In the genomic region with DNA sequence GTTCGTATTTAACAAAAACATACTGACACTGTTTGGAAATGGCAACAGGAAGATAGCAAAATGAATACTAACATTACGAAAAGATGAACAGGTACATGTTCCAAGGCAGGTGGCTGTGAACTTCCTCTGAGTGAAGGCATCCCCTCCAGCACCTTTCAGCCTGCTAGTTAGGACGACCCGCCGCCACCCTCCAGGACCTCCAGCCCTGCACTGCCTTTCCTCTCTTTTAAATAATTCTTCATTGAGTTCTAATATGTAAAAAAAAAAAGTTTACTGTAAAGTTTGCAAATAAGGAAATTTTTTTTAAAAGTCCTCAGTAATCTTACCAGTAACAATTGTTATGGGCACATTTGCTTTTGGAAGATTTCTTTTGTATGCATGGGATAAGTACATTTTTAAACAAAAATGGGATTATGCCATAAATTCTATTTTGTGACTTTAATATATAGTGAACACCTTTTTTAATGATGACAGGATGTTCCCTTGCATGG, we compare ENCODE assay signal across 8 cellular contexts. TPM values are rescaled to one million over a fixed set of nuclear protein-coding genes. Genes with fewer than 3 reads are reported as not detected.
A peak's percentile ranks its signal among the peaks of the same experiment; 100 is the strongest.
DNase-seq lines count a peak whose midpoint lies in the region; ATAC-seq and TF ChIP-seq lines count a peak whose summit lies in the region.

No MANE protein-coding gene starts in this region.

- peaks cover 18% of the 10 kb centered on the region for H3K79me1 ChIP-seq in mesendoderm (ENCODE audit: low read length)

- H2BK5ac ChIP-seq in mesendoderm (ENCODE audit: low read length): no peak overlapping the region

- no peak overlapping the region for H2BK15ac ChIP-seq in mesendoderm (replicated peaks; ENCODE audit: low read depth)

- no peaks in the 10 kb centered on the region for H3K27me3 ChIP-seq in right atrium auricular region
- H3K27me3 ChIP-seq in mesendoderm (ENCODE audit: insufficient read depth, low read length, poor library complexity): no peaks in the 10 kb centered on the region

- no CpG with 5 or more reads among the region's 5 CpGs for WGBS in mesendoderm (ENCODE audit: extremely low coverage, insufficient coverage, low lambda C conversion rate)

- H3K4me3 Mint-ChIP-seq in stimulated activated naive B cell treated with anti-CD40 and anti-IgM and Interleukin-4, amounts not matched to agents 10 μg/mL and 1 μg/mL and 100 μg/mL, for 72 hours: peak overlapping the region; percentile 94 to 96

- ATAC-seq in stimulated activated naive B cell treated with anti-CD40 and anti-IgM and Interleukin-4, amounts not matched to agents 10 μg/mL and 1 μg/mL and 100 μg/mL, for 72 hours (replicated peaks): no peak
- ATAC-seq in GM21423 (IDR thresholded peaks at IDR 0.05; ENCODE audit: unreplicated experiment) (no peak), HG03432 (IDR thresholded peaks at IDR 0.05; ENCODE audit: unreplicated experiment) (no peak), GM21528 (IDR thresholded peaks at IDR 0.05; ENCODE audit: low FRiP score, unreplicated experiment) (no peak)

- no peak overlapping the region for H3K18ac ChIP-seq in mesendoderm (ENCODE audit: low read length)

- H3K9me3 ChIP-seq in right atrium auricular region: no peaks in the 10 kb centered on the region

- peaks cover 0 to 66% of the 10 kb centered on the region in 2 donors for H3K4me1 ChIP-seq in right atrium auricular region
- peaks cover 25% of the 10 kb centered on the region for H3K4me1 ChIP-seq in mesendoderm (ENCODE audit: control insufficient read depth, low read depth, low read length)

- H3K79me2 ChIP-seq in mesendoderm (ENCODE audit: control insufficient read depth, insufficient read depth, low read length): peaks cover 41% of the 10 kb centered on the region

- peaks cover 52 to 67% of the 10 kb centered on the region in 2 donors for H3K36me3 Mint-ChIP-seq in stimulated activated naive B cell treated with anti-CD40 and anti-IgM and Interleukin-4, amounts not matched to agents 10 μg/mL and 1 μg/mL and 100 μg/mL, for 72 hours

- H2AK5ac ChIP-seq in mesendoderm (ENCODE audit: low read length): no peak overlapping the region

- H3K9me3 Mint-ChIP-seq in stimulated activated naive B cell treated with anti-CD40 and anti-IgM and Interleukin-4, amounts not matched to agents 10 μg/mL and 1 μg/mL and 100 μg/mL, for 72 hours: no peaks in the 10 kb centered on the region

- H3K27me3 Mint-ChIP-seq in stimulated activated naive B cell treated with anti-CD40 and anti-IgM and Interleukin-4, amounts not matched to agents 10 μg/mL and 1 μg/mL and 100 μg/mL, for 72 hours: peaks cover 0 to 9% of the 10 kb centered on the region in 2 donors

- H3K23ac ChIP-seq in mesendoderm (ENCODE audit: low read length): no peak overlapping the region

- no peak overlapping the region for H3K4me2 ChIP-seq in mesendoderm (ENCODE audit: low read length)

- no peak overlapping the region for H4K8ac ChIP-seq in mesendoderm (ENCODE audit: low read depth, low read length)

- H2BK120ac ChIP-seq in mesendoderm (ENCODE audit: low read depth, low read length): no peak overlapping the region

- no peak overlapping the region for H3K9ac ChIP-seq in mesendoderm (ENCODE audit: low read length)

- H3K56ac ChIP-seq in mesendoderm (ENCODE audit: low read length): no peak overlapping the region

- H3K27ac ChIP-seq in right atrium auricular region (peak overlapping the region; percentile 99), mesendoderm (ENCODE audit: low read depth, low read length) (no peak overlapping the region)

- H3K36me3 ChIP-seq in right atrium auricular region: peaks cover 78% of the 10 kb centered on the region
- H3K36me3 ChIP-seq in mesendoderm (ENCODE audit: control insufficient read depth, insufficient read depth, low read length): no peaks in the 10 kb centered on the region

- no peak for DNase-seq in HFF-Myc (ENCODE audit: extremely low read depth, low read depth)
- peak; percentile 61 for DNase-seq in activated CD8-positive, alpha-beta memory T cell treated with anti-CD3 and anti-CD28 coated beads, Interleukin-2, amount 50 U/mL, for 48 hours
- peak; percentile 58 for DNase-seq in right atrium auricular region (ENCODE audit: low spot score)
- no peak for DNase-seq in stimulated activated naive B cell treated with anti-CD40 and anti-IgM and Interleukin-4, amounts not matched to agents 10 μg/mL and 1 μg/mL and 100 μg/mL, for 72 hours
- DNase-seq in mesendoderm: no peak

- no peak overlapping the region for H4K5ac ChIP-seq in mesendoderm (ENCODE audit: low read length)

- H3K4me3 ChIP-seq in HFF-Myc (replicated peaks; ENCODE audit: low read depth, low read length) (peak overlapping the region; percentile 74), right atrium auricular region (peak overlapping the region; percentile 79 to 95), mesendoderm (ENCODE audit: low read length) (no peak overlapping the region)

- no peak overlapping the region for H3K4ac ChIP-seq in mesendoderm (ENCODE audit: low read depth, low read length)

- peak overlapping the region; percentile 100 for H3K27ac Mint-ChIP-seq in stimulated activated naive B cell treated with anti-CD40 and anti-IgM and Interleukin-4, amounts not matched to agents 10 μg/mL and 1 μg/mL and 100 μg/mL, for 72 hours

- TF ChIP-seq CTCF in HFF-Myc (IDR thresholded peaks at IDR 0.05; ENCODE audit: low read depth, low read length, missing control alignments) (no peak), right atrium auricular region (IDR thresholded peaks at IDR 0.05) (no peak)

- peaks cover 70 to 90% of the 10 kb centered on the region in 2 donors for H3K4me1 Mint-ChIP-seq in stimulated activated naive B cell treated with anti-CD40 and anti-IgM and Interleukin-4, amounts not matched to agents 10 μg/mL and 1 μg/mL and 100 μg/mL, for 72 hours

RNA-seq across cellular contexts. Expression of gene NEAT1, which starts 6.0 kb away (rescaled TPM):
- 10 to 100 TPM; 43.7 to 52.5 TPM for total RNA-seq in right atrium auricular region
- 3.7 TPM for polyA plus RNA-seq in mesendoderm (2013, experiment 1 of 2)
- 4.5 TPM for polyA plus RNA-seq in mesendoderm (2013, experiment 2 of 2)

RNA-seq across cellular contexts. Expression of gene FRMD8, which starts 42.2 kb away (rescaled TPM):
- 10 to 100 TPM; 10.2 to 23.8 TPM for total RNA-seq in right atrium auricular region
- polyA plus RNA-seq in mesendoderm (2013, experiment 1 of 2): 10.9 TPM
- polyA plus RNA-seq in mesendoderm (2013, experiment 2 of 2): 10.4 TPM

RNA-seq across cellular contexts. Expression of gene SLC25A45, which starts 46.2 kb away (rescaled TPM):
- total RNA-seq in right atrium auricular region: 1 to 10 TPM; 2.6 to 3.3 TPM
- polyA plus RNA-seq in mesendoderm (2013, experiment 1 of 2): 0.95 TPM
- 0.76 TPM for polyA plus RNA-seq in mesendoderm (2013, experiment 2 of 2)

Comparison
In these comparisons a context has a peak if more than half of its experiments do, and no peak if none do; other contexts are left out.
1. DNase-seq: peak in activated CD8-positive, alpha-beta memory T cell treated with anti-CD3 and anti-CD28 coated beads, Interleukin-2, amount 50 U/mL, for 48 hours (single experiment) and right atrium auricular region (single experiment); none in HFF-Myc (single experiment), stimulated activated naive B cell treated with anti-CD40 and anti-IgM and Interleukin-4, amounts not matched to agents 10 μg/mL and 1 μg/mL and 100 μg/mL, for 72 hours (single experiment) and mesendoderm (single experiment).